15 cellular contexts compared by ENCODE assay signal in genomic region chr3:101066776-101067175, GRCh38.
DNase-seq lines count a peak whose midpoint lies in the region; TF ChIP-seq lines count a peak whose summit lies in the region.
"Had no signal": no experiment of that assay in that cellular context is flagged by ENCODE, and none has a peak within 500 bp of the region (broad histone marks: within the 10 kb centered on the region; RNA-seq: fewer than 3 reads in every experiment).

No MANE protein-coding gene starts in this region.

- H3K4me3 ChIP-seq in SK-N-MC (peak overlapping the region; percentile 8; the same call in 1 of the 2 replicates), fibroblast of mammary gland (ENCODE audit: control insufficient read depth, low read depth, low read length) (no peak overlapping the region), osteoblast (ENCODE audit: insufficient read depth, low read length) (no peak overlapping the region), H7 (ENCODE audit: insufficient read depth, low read depth, low read length) (no peak overlapping the region)
- H3K4me3 ChIP-seq: neural progenitor cell had no signal

- no peaks in the 10 kb centered on the region for H3K9me3 Mint-ChIP-seq in Calu3 (ENCODE audit: low read depth, unreplicated experiment)
- H3K9me3 Mint-ChIP-seq: effector memory CD8-positive, alpha-beta T cell; neural progenitor cell had no signal

- no peaks in the 10 kb centered on the region for H3K36me3 Mint-ChIP-seq in Calu3 (ENCODE audit: insufficient read depth, unreplicated experiment)
- H3K36me3 Mint-ChIP-seq: neural progenitor cell had no signal

- peak overlapping the region; percentile 26 for H2AFZ ChIP-seq in osteoblast (ENCODE audit: low read length)
- H2AFZ ChIP-seq: neural progenitor cell had no signal

- no peak overlapping the region for H3K9ac ChIP-seq in SK-N-MC (ENCODE audit: insufficient read length)
- H3K9ac ChIP-seq: neural progenitor cell had no signal

- H3K4me1 Mint-ChIP-seq in Calu3 (ENCODE audit: low read depth, unreplicated experiment) = peaks cover 46% of the 10 kb centered on the region
- H3K4me1 Mint-ChIP-seq: neural progenitor cell had no signal

- intact Hi-C loops in Calu3 (cut with micrococcal nuclease; ENCODE audit: unreplicated experiment) = no loop called here

- H3K4me2 ChIP-seq in osteoblast (ENCODE audit: insufficient read depth, low read length) = peak overlapping the region; percentile 72
- H3K4me2 ChIP-seq: neural progenitor cell had no signal

- H3K79me2 ChIP-seq in osteoblast (ENCODE audit: insufficient read depth, low read length) = no peaks in the 10 kb centered on the region

- H3K27ac Mint-ChIP-seq in Calu3 (ENCODE audit: unreplicated experiment) = peak overlapping the region; percentile 50
- H3K27ac Mint-ChIP-seq: effector memory CD8-positive, alpha-beta T cell; neural progenitor cell had no signal

- H4K20me1 ChIP-seq in osteoblast (ENCODE audit: insufficient read depth, low read length) = no peaks in the 10 kb centered on the region

- TF ChIP-seq CTCF in Calu3 (IDR thresholded peaks at IDR 0.05; ENCODE audit: unreplicated experiment) (no peak), fibroblast of mammary gland (conservative IDR thresholded peaks at IDR 0.05; ENCODE audit: control insufficient read depth, insufficient read depth, low read depth, low read length) (no peak), osteoblast (IDR thresholded peaks at IDR 0.05; ENCODE audit: extremely low read depth, low read depth, low read length) (no peak)

- no peak overlapping the region for H3K4me3 Mint-ChIP-seq in Calu3 (ENCODE audit: low read depth, unreplicated experiment)
- H3K4me3 Mint-ChIP-seq: effector memory CD8-positive, alpha-beta T cell; neural progenitor cell had no signal

- no TSS peak for BruUV-seq in Calu3 (replicated peaks; lab: Mats Ljungman, UMichigan)

- CTCF ChIA-PET in Calu3 (lab: Charles Lee) = interaction anchor here (1.0 kb wide), 1 partner anchor 129 kb away, joined by 3 read pairs; no protein-coding TSS in a partner anchor

- peaks cover 33% of the 10 kb centered on the region for H3K4me1 ChIP-seq in osteoblast (ENCODE audit: insufficient read depth, low read length)

- peak overlapping the region; percentile 15; the same call in 1 of the 2 replicates for H3K27ac ChIP-seq in SK-N-MC
- H3K27ac ChIP-seq in osteoblast (ENCODE audit: low read depth, low read length) = peak overlapping the region; percentile 83
- H3K27ac ChIP-seq: neural progenitor cell had no signal

- H3K27me3 Mint-ChIP-seq in Calu3 (ENCODE audit: unreplicated experiment) = no peaks in the 10 kb centered on the region

- H3K36me3 ChIP-seq in SK-N-MC (ENCODE audit: insufficient read depth, low read length) = no peaks in the 10 kb centered on the region
- no peaks in the 10 kb centered on the region for H3K36me3 ChIP-seq in osteoblast (ENCODE audit: insufficient read depth, low read length)
- no peaks in the 10 kb centered on the region for H3K36me3 ChIP-seq in H7 (replicated peaks; ENCODE audit: control insufficient read depth, insufficient read depth, low read length)
- H3K36me3 ChIP-seq: neural progenitor cell had no signal

- H3K9me3 ChIP-seq in SK-N-MC (ENCODE audit: low read depth, low read length) (no peaks in the 10 kb centered on the region), osteoblast (ENCODE audit: low read depth, low read length) (no peaks in the 10 kb centered on the region)

- H3K27me3 ChIP-seq in osteoblast (ENCODE audit: insufficient read depth, low read length) (no peaks in the 10 kb centered on the region), H7 (ENCODE audit: control insufficient read depth, insufficient read depth, low read length) (no peaks in the 10 kb centered on the region)
- H3K27me3 ChIP-seq: neural progenitor cell had no signal

- DNase-seq in Calu3 (no peak), SK-N-MC (ENCODE audit: low read depth, low spot score) (no peak), fibroblast of mammary gland (ENCODE audit: low read depth) (peak; percentile 57), osteoblast (ENCODE audit: insufficient read length, low spot score, missing footprints) (no peak), SKM-1 treated with dmso at 0.1 percent for 144 hours (lab: John Stamatoyannopoulos, UW; ENCODE audit: unreplicated experiment) (no peak), UCSD-AML1 (lab: John Stamatoyannopoulos, UW; ENCODE audit: unreplicated experiment) (no peak), activated gamma-delta T cell (lab: John Stamatoyannopoulos, UW) (no peak), H7 (no peak)
- DNase-seq: activated CD4-positive, alpha-beta T cell treated with anti-CD3 and anti-CD28 coated beads, Interleukin-2, amount 50 U/mL, for 4 hours; activated naive CD4-positive, alpha-beta T cell; effector memory CD8-positive, alpha-beta T cell; MM.1S; NCI-H526 treated with DMSO at 0.1 percent for 48 hours; stimulated activated naive CD4-positive, alpha-beta T cell had no signal
